Comparison of ENCODE assay signal across 1 cellular context in the genomic region with DNA sequence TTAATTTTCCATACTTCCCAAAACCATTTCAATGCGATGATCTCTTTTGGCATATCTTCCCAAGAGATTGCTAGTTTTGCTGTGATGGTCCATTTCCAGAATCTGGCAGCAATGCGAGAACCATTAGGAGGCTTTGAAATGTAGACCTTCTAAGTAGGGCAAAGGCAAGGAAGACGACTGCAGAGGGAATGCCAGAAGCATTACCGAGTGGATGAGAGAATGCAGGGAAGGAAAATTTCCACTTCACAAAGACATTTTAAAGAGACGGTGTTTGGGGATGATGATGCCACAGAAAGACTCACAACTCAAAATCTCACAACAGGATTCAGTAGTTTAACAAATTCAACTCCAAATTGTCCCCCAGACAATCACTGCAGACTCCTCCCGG.
TF ChIP-seq lines count a peak whose summit lies in the region.

No MANE protein-coding gene starts in this region.

TF ChIP-seq in liver, 16 proteins besides CTCF, POLR2A, EP300 and RAD21 (continued from another document):
- TF ChIP-seq, protein P1, sequence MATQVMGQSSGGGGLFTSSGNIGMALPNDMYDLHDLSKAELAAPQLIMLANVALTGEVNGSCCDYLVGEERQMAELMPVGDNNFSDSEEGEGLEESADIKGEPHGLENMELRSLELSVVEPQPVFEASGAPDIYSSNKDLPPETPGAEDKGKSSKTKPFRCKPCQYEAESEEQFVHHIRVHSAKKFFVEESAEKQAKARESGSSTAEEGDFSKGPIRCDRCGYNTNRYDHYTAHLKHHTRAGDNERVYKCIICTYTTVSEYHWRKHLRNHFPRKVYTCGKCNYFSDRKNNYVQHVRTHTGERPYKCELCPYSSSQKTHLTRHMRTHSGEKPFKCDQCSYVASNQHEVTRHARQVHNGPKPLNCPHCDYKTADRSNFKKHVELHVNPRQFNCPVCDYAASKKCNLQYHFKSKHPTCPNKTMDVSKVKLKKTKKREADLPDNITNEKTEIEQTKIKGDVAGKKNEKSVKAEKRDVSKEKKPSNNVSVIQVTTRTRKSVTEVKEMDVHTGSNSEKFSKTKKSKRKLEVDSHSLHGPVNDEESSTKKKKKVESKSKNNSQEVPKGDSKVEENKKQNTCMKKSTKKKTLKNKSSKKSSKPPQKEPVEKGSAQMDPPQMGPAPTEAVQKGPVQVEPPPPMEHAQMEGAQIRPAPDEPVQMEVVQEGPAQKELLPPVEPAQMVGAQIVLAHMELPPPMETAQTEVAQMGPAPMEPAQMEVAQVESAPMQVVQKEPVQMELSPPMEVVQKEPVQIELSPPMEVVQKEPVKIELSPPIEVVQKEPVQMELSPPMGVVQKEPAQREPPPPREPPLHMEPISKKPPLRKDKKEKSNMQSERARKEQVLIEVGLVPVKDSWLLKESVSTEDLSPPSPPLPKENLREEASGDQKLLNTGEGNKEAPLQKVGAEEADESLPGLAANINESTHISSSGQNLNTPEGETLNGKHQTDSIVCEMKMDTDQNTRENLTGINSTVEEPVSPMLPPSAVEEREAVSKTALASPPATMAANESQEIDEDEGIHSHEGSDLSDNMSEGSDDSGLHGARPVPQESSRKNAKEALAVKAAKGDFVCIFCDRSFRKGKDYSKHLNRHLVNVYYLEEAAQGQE (IDR thresholded peaks at IDR 0.05), result no peak
- TF ChIP-seq YY1 (IDR thresholded peaks at IDR 0.05), result no peak
- TF ChIP-seq, protein P2, sequence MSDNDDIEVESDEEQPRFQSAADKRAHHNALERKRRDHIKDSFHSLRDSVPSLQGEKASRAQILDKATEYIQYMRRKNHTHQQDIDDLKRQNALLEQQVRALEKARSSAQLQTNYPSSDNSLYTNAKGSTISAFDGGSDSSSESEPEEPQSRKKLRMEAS (IDR thresholded peaks at IDR 0.05), result no peak
- TF ChIP-seq HNF4G (IDR thresholded peaks at IDR 0.05), result no peak
- TF ChIP-seq TAF1 (conservative IDR thresholded peaks at IDR 0.05), result no peak
- TF ChIP-seq FOXA2 (IDR thresholded peaks at IDR 0.05), result no peak
- TF ChIP-seq JUND (IDR thresholded peaks at IDR 0.05), result no peak
